In genomic region chr10:3735175-3735574, GRCh38 we compare ENCODE assay signal across 17 cellular contexts. TPM values are rescaled to one million over a fixed set of nuclear protein-coding genes. Genes with fewer than 3 reads are reported as not detected.
DNase-seq lines count a peak whose midpoint lies in the region; ATAC-seq, FAIRE-seq and TF ChIP-seq lines count a peak whose summit lies in the region.
"Had no signal": no experiment of that assay in that cellular context is flagged by ENCODE, and none has a peak within 500 bp of the region (broad histone marks: within the 10 kb centered on the region; RNA-seq: fewer than 3 reads in every experiment).

No MANE protein-coding gene starts in this region.

- BruUV-seq in Panc1 (replicated peaks; lab: Mats Ljungman, UMichigan) = no TSS peak

- no peak for FAIRE-seq in urothelium cell line (lab: Jason Lieb, UNC)
- FAIRE-seq: frontal cortex, GM18507 had no signal

- peak; percentile 24 to 63 for TF ChIP-seq RAD21 in liver (IDR thresholded peaks at IDR 0.05)

- ATAC-seq in heart right ventricle (peak in 7 of 8 donors; percentile 34 to 67 (median 54)), Right ventricle myocardium superior (ENCODE audit: poor library complexity) (no peak), Panc1 (no peak)
- ATAC-seq: body of pancreas had no signal

- H3K4me1 ChIP-seq in heart right ventricle (peaks cover 0 to 3% (median 0%) of the 10 kb centered on the region in 9 donors), Panc1 (ENCODE audit: control insufficient read depth, insufficient read depth, low read length) (peaks cover 2% of the 10 kb centered on the region; the same call in 1 of the 2 replicates), liver (ENCODE audit: control insufficient read depth in 4 of 4, insufficient read depth in 4 of 4, low read length in 3 of 4) (no peaks in the 10 kb centered on the region)
- H3K4me1 ChIP-seq: body of pancreas, upper lobe of left lung had no signal

- no peaks in the 10 kb centered on the region for H3K36me3 ChIP-seq in heart right ventricle
- no peaks in the 10 kb centered on the region for H3K36me3 ChIP-seq in Panc1 (ENCODE audit: control insufficient read depth, insufficient read depth, low read length)
- no peaks in the 10 kb centered on the region for H3K36me3 ChIP-seq in liver (ENCODE audit: control insufficient read depth in 4 of 4, insufficient read depth in 3 of 4, low read depth in 1 of 4, low read length in 3 of 4)
- H3K36me3 ChIP-seq: upper lobe of left lung had no signal

- CTCF ChIA-PET in Panc1 (lab: Charles Lee) = no interaction called here

- intact Hi-C loops in heart right ventricle (cut with DNase I) = no loop called here
- intact Hi-C loops in Right ventricle myocardium superior (cut with DNase I) = no loop called here
- intact Hi-C loops in Panc1 (cut with micrococcal nuclease; ENCODE audit: unreplicated experiment) = no loop called here

- no peak for DNase-seq in heart right ventricle
- no peak for DNase-seq in Right ventricle myocardium superior
- DNase-seq in Panc1 (ENCODE audit: low read depth, low spot score) = no peak
- no peak for DNase-seq in stimulated activated CD4-positive, alpha-beta T cell treated with anti-CD3 and anti-CD28 coated beads, Interleukin-2, amount 100 ng/mL, for 48 hours
- DNase-seq in DMS153 (lab: John Stamatoyannopoulos, UW) = no peak
- no peak for DNase-seq in urothelium cell line (ENCODE audit: low spot score)
- no peak for DNase-seq in SKM-1 (lab: John Stamatoyannopoulos, UW; ENCODE audit: unreplicated experiment)
- DNase-seq: activated CD4-positive, alpha-beta T cell treated with anti-CD3 and anti-CD28 coated beads, Interleukin-2, amount 50 U/mL, for 4 hours; activated gamma-delta T cell; body of pancreas; effector memory CD4-positive, alpha-beta T cell; NCI-H2029; nucleus accumbens had no signal

- TF ChIP-seq CTCF in heart right ventricle (IDR thresholded peaks at IDR 0.05) (peak in 5 of 9 donors; percentile 6 to 43 (median 34)), Panc1 (IDR thresholded peaks at IDR 0.05) (peak; percentile 20), liver (IDR thresholded peaks at IDR 0.05; ENCODE audit: low read depth, low read length, missing input control) (peak; percentile 15)

- H3K27ac ChIP-seq in heart right ventricle (no peak overlapping the region), Panc1 (ENCODE audit: low read length) (no peak overlapping the region), liver (ENCODE audit: low read depth in 1 of 2, low read length in 2 of 2) (no peak overlapping the region)
- H3K27ac ChIP-seq: body of pancreas, upper lobe of left lung had no signal

- H3K4me3 ChIP-seq in heart right ventricle (no peak overlapping the region), Panc1 (ENCODE audit: low read depth in 2 of 2, low read length in 2 of 2) (no peak overlapping the region), liver (ENCODE audit: low read depth in 1 of 3, low read length in 3 of 3) (no peak overlapping the region)
- H3K4me3 ChIP-seq: body of pancreas, upper lobe of left lung had no signal

- H3K27me3 ChIP-seq in heart right ventricle (no peaks in the 10 kb centered on the region), Panc1 (ENCODE audit: control insufficient read depth, insufficient read depth, low read length) (no peaks in the 10 kb centered on the region), liver (ENCODE audit: control insufficient read depth in 4 of 4, insufficient read depth in 4 of 4, low read length in 3 of 4) (no peaks in the 10 kb centered on the region)
- H3K27me3 ChIP-seq: body of pancreas, upper lobe of left lung had no signal

- in situ Hi-C loops in Panc1 (cut with HindIII; ENCODE audit: low pct_unique_long_range_greater_than_20kb, low sequenced_read_pairs) = no loop called here

- 69 to 88% methylated on average over 10 of the region's 10 CpGs for WGBS in heart right ventricle, 2 donors
- 80% methylated on average over 10 of the region's 10 CpGs for WGBS in liver

- H3K9me3 ChIP-seq in heart right ventricle (no peaks in the 10 kb centered on the region), Panc1 (ENCODE audit: control insufficient read depth, insufficient read depth, low read depth, low read length) (no peaks in the 10 kb centered on the region), liver (ENCODE audit: control insufficient read depth in 4 of 4, low read length in 3 of 4) (no peaks in the 10 kb centered on the region)
- H3K9me3 ChIP-seq: body of pancreas, upper lobe of left lung had no signal

- no peak overlapping the region for H3K9ac ChIP-seq in liver (ENCODE audit: low read depth in 1 of 2, low read length in 2 of 2)

- POLR2A ChIA-PET in Panc1 (lab: Charles Lee) = no interaction called here

TF ChIP-seq in liver, 16 proteins besides CTCF, POLR2A, EP300 and RAD21:
- TF ChIP-seq MAX (IDR thresholded peaks at IDR 0.05) = no peak
- no peak for TF ChIP-seq YY1 (IDR thresholded peaks at IDR 0.05)
- no peak for TF ChIP-seq ATF3 (IDR thresholded peaks at IDR 0.05)
- no peak for TF ChIP-seq GABPA (IDR thresholded peaks at IDR 0.05 in 1 of 2, conservative IDR thresholded peaks at IDR 0.05 in 1 of 2)
- no peak for TF ChIP-seq HNF4A (conservative IDR thresholded peaks at IDR 0.05)
- TF ChIP-seq SP1 (IDR thresholded peaks at IDR 0.05) = no peak

RNA-seq across cellular contexts. Expression of gene KLF6, which starts 49.8 kb away (rescaled TPM):
- total RNA-seq in heart right ventricle = 10 to 100 TPM; 40.4 to 90.5 (median 56.6) TPM
- 10 to 100 TPM; 22.1 to 34.1 TPM for polyA plus RNA-seq in heart right ventricle
- 60.2 TPM for total RNA-seq in Right ventricle myocardium superior
- 177 TPM for total RNA-seq in Panc1 (2021; ENCODE audit: unreplicated experiment)
- polyA plus RNA-seq in Panc1 (2012; ENCODE audit: insufficient read length) = 108 TPM
- 10 to 100 TPM; 17.7 to 26.6 TPM for total RNA-seq in liver
- 100 to 1,000 TPM in 1 of 2 donors, 10 to 100 TPM in 1; 11.0 to 124 TPM for polyA plus RNA-seq in liver

Comparison
In these comparisons a context has a peak if more than half of its experiments do, and no peak if none do; other contexts are left out.
1. ATAC-seq: peak in heart right ventricle (7 of 8); none in Right ventricle myocardium superior (single experiment) and Panc1 (single experiment).
2. Peak in every context shown above with its lines, with median percentiles within 50 percentile points of each other: CTCF ChIP-seq.